In genomic region chr15:101025116-101025885, GRCh38 we compare ENCODE assay signal across 17 cellular contexts.
DNase-seq lines count a peak whose midpoint lies in the region; ATAC-seq and TF ChIP-seq lines count a peak whose summit lies in the region.
"Had no signal": no experiment of that assay in that cellular context is flagged by ENCODE, and none has a peak within 500 bp of the region (broad histone marks: within the 10 kb centered on the region; RNA-seq: fewer than 3 reads in every experiment).

No MANE protein-coding gene starts in this region.

- peak overlapping the region; percentile 55 for H3K27ac ChIP-seq in upper lobe of right lung
- H3K27ac ChIP-seq: suprapubic skin had no signal

- H3K4me1 Mint-ChIP-seq in activated CD4-positive, alpha-beta memory T cell treated with anti-CD3 and anti-CD28 coated beads, Interleukin-2, amount 10 ng/mL, durations not matched to agents 7 days and 5 days: no peaks in the 10 kb centered on the region
- H3K4me1 Mint-ChIP-seq in activated CD4-positive, alpha-beta memory T cell treated with anti-CD3 and anti-CD28 coated beads for 36 hours (ENCODE audit: low read depth): no peaks in the 10 kb centered on the region
- H3K4me1 Mint-ChIP-seq in activated T-helper 17 cell treated with anti-CD3 and anti-CD28 coated beads, Interleukin-2, amount 50 U/mL, for 72 hours: no peaks in the 10 kb centered on the region
- H3K4me1 Mint-ChIP-seq in nephron: peaks cover 17% of the 10 kb centered on the region
- peaks cover 3% of the 10 kb centered on the region for H3K4me1 Mint-ChIP-seq in glutamatergic neuron (ENCODE audit: low read depth, unreplicated experiment)
- H3K4me1 Mint-ChIP-seq: activated naive CD8-positive, alpha-beta T cell treated with anti-CD3 and anti-CD28 coated beads for 36 hours had no signal

- no peaks in the 10 kb centered on the region for H3K27me3 ChIP-seq in upper lobe of right lung
- H3K27me3 ChIP-seq: body of pancreas, suprapubic skin had no signal

- intact Hi-C loops in activated CD4-positive, alpha-beta memory T cell treated with anti-CD3 and anti-CD28 coated beads for 36 hours (cut with micrococcal nuclease): no loop called here
- intact Hi-C loops in upper lobe of right lung (cut with DNase I): no loop called here

- H3K4me3 ChIP-seq in upper lobe of right lung: no peak overlapping the region
- H3K4me3 ChIP-seq: body of pancreas, suprapubic skin had no signal

- peaks cover 35% of the 10 kb centered on the region for H3K4me1 ChIP-seq in upper lobe of right lung
- H3K4me1 ChIP-seq: body of pancreas had no signal

- DNase-seq in activated CD4-positive, alpha-beta memory T cell treated with anti-CD3 and anti-CD28 coated beads, Interleukin-2, amount 10 ng/mL, durations not matched to agents 7 days and 5 days: peak; percentile 4
- DNase-seq in activated CD4-positive, alpha-beta memory T cell treated with anti-CD3 and anti-CD28 coated beads for 36 hours: no peak
- DNase-seq in upper lobe of right lung (no peak), LoVo (ENCODE audit: low spot score) (no peak), glutamatergic neuron (no peak)
- no peak for DNase-seq in activated naive CD4-positive, alpha-beta T cell treated with Interleukin-2 at 50 U/mL for 16 hours
- DNase-seq: activated CD4-positive, alpha-beta T cell treated with anti-CD3 and anti-CD28 coated beads, Interleukin-2, amount 50 U/mL, for 4 hours; activated naive CD8-positive, alpha-beta T cell treated with anti-CD3 and anti-CD28 coated beads for 36 hours; activated T-cell treated with anti-CD3 and anti-CD28 coated beads, Interleukin-2, amount 50 U/mL, for 72 hours; body of pancreas; NCI-H526; nephron progenitor cell; SHP77 had no signal

- H3K36me3 ChIP-seq in upper lobe of right lung: peaks cover 19% of the 10 kb centered on the region

- H3K9me3 ChIP-seq in upper lobe of right lung: no peaks in the 10 kb centered on the region
- H3K9me3 ChIP-seq: body of pancreas, suprapubic skin had no signal

- no peaks in the 10 kb centered on the region for H3K36me3 Mint-ChIP-seq in activated CD4-positive, alpha-beta memory T cell treated with anti-CD3 and anti-CD28 coated beads, Interleukin-2, amount 10 ng/mL, durations not matched to agents 7 days and 5 days (ENCODE audit: low read depth)
- H3K36me3 Mint-ChIP-seq in activated CD4-positive, alpha-beta memory T cell treated with anti-CD3 and anti-CD28 coated beads for 36 hours: no peaks in the 10 kb centered on the region
- H3K36me3 Mint-ChIP-seq in activated T-helper 17 cell treated with anti-CD3 and anti-CD28 coated beads, Interleukin-2, amount 50 U/mL, for 72 hours (ENCODE audit: low read depth): no peaks in the 10 kb centered on the region
- H3K36me3 Mint-ChIP-seq in nephron (ENCODE audit: low read depth) (no peaks in the 10 kb centered on the region), glutamatergic neuron (ENCODE audit: unreplicated experiment) (no peaks in the 10 kb centered on the region)
- H3K36me3 Mint-ChIP-seq: activated naive CD8-positive, alpha-beta T cell treated with anti-CD3 and anti-CD28 coated beads for 36 hours had no signal

- CTCF ChIA-PET in activated CD4-positive, alpha-beta memory T cell treated with anti-CD3 and anti-CD28 coated beads, Interleukin-2, amount 10 ng/mL, durations not matched to agents 7 days and 5 days (lab: Charles Lee): no interaction called here
- CTCF ChIA-PET in activated CD4-positive, alpha-beta memory T cell treated with anti-CD3 and anti-CD28 coated beads for 36 hours (lab: Charles Lee): no interaction called here

- POLR2A ChIA-PET in activated CD4-positive, alpha-beta memory T cell treated with anti-CD3 and anti-CD28 coated beads, Interleukin-2, amount 10 ng/mL, durations not matched to agents 7 days and 5 days (lab: Charles Lee): no interaction called here
- POLR2A ChIA-PET in activated CD4-positive, alpha-beta memory T cell treated with anti-CD3 and anti-CD28 coated beads for 36 hours (lab: Charles Lee): no interaction called here

- no peak overlapping the region for H3K4me3 Mint-ChIP-seq in activated CD4-positive, alpha-beta memory T cell treated with anti-CD3 and anti-CD28 coated beads, Interleukin-2, amount 10 ng/mL, durations not matched to agents 7 days and 5 days
- H3K4me3 Mint-ChIP-seq in activated CD4-positive, alpha-beta memory T cell treated with anti-CD3 and anti-CD28 coated beads for 36 hours: no peak overlapping the region
- H3K4me3 Mint-ChIP-seq in activated T-helper 17 cell treated with anti-CD3 and anti-CD28 coated beads, Interleukin-2, amount 50 U/mL, for 72 hours: no peak overlapping the region
- H3K4me3 Mint-ChIP-seq in nephron: no peak overlapping the region
- H3K4me3 Mint-ChIP-seq in glutamatergic neuron (ENCODE audit: unreplicated experiment): no peak overlapping the region
- H3K4me3 Mint-ChIP-seq: activated naive CD8-positive, alpha-beta T cell treated with anti-CD3 and anti-CD28 coated beads for 36 hours; activated T-cell treated with anti-CD3 and anti-CD28 coated beads, Interleukin-2, amount 50 U/mL, for 72 hours; nephron progenitor cell had no signal

- ATAC-seq in activated T-helper 17 cell treated with anti-CD3 and anti-CD28 coated beads, Interleukin-2, amount 50 U/mL, for 72 hours (replicated peaks): no peak
- ATAC-seq in upper lobe of right lung: no peak
- ATAC-seq: activated T-cell treated with anti-CD3 and anti-CD28 coated beads, Interleukin-2, amount 50 U/mL, for 72 hours; body of pancreas; HCT116 had no signal

- no peaks in the 10 kb centered on the region for H3K9me3 Mint-ChIP-seq in activated CD4-positive, alpha-beta memory T cell treated with anti-CD3 and anti-CD28 coated beads, Interleukin-2, amount 10 ng/mL, durations not matched to agents 7 days and 5 days
- no peaks in the 10 kb centered on the region for H3K9me3 Mint-ChIP-seq in activated CD4-positive, alpha-beta memory T cell treated with anti-CD3 and anti-CD28 coated beads for 36 hours
- H3K9me3 Mint-ChIP-seq in activated T-helper 17 cell treated with anti-CD3 and anti-CD28 coated beads, Interleukin-2, amount 50 U/mL, for 72 hours: no peaks in the 10 kb centered on the region
- H3K9me3 Mint-ChIP-seq in nephron (no peaks in the 10 kb centered on the region), glutamatergic neuron (ENCODE audit: unreplicated experiment) (peaks cover 4% of the 10 kb centered on the region)
- H3K9me3 Mint-ChIP-seq: activated naive CD8-positive, alpha-beta T cell treated with anti-CD3 and anti-CD28 coated beads for 36 hours; activated T-cell treated with anti-CD3 and anti-CD28 coated beads, Interleukin-2, amount 50 U/mL, for 72 hours; nephron progenitor cell had no signal

- TF ChIP-seq CTCF in nephron (IDR thresholded peaks at IDR 0.05; ENCODE audit: unreplicated experiment in 3 of 3) (no peak), upper lobe of right lung (IDR thresholded peaks at IDR 0.05) (no peak), glutamatergic neuron (IDR thresholded peaks at IDR 0.05; ENCODE audit: partially characterized antibody, unreplicated experiment) (no peak)

- no peak overlapping the region for H3K27ac Mint-ChIP-seq in activated CD4-positive, alpha-beta memory T cell treated with anti-CD3 and anti-CD28 coated beads, Interleukin-2, amount 10 ng/mL, durations not matched to agents 7 days and 5 days
- no peak overlapping the region for H3K27ac Mint-ChIP-seq in activated CD4-positive, alpha-beta memory T cell treated with anti-CD3 and anti-CD28 coated beads for 36 hours
- H3K27ac Mint-ChIP-seq in activated T-helper 17 cell treated with anti-CD3 and anti-CD28 coated beads, Interleukin-2, amount 50 U/mL, for 72 hours: peak overlapping the region; percentile 6
- H3K27ac Mint-ChIP-seq in nephron (peak overlapping the region in 2 of 3 experiments; percentile 82 to 90), glutamatergic neuron (ENCODE audit: unreplicated experiment) (no peak overlapping the region)
- H3K27ac Mint-ChIP-seq: activated naive CD8-positive, alpha-beta T cell treated with anti-CD3 and anti-CD28 coated beads for 36 hours; activated T-cell treated with anti-CD3 and anti-CD28 coated beads, Interleukin-2, amount 50 U/mL, for 72 hours; nephron progenitor cell had no signal

- peaks cover 9% of the 10 kb centered on the region for H3K27me3 Mint-ChIP-seq in activated CD4-positive, alpha-beta memory T cell treated with anti-CD3 and anti-CD28 coated beads, Interleukin-2, amount 10 ng/mL, durations not matched to agents 7 days and 5 days
- H3K27me3 Mint-ChIP-seq in activated CD4-positive, alpha-beta memory T cell treated with anti-CD3 and anti-CD28 coated beads for 36 hours: peaks cover 4% of the 10 kb centered on the region
- H3K27me3 Mint-ChIP-seq in activated T-helper 17 cell treated with anti-CD3 and anti-CD28 coated beads, Interleukin-2, amount 50 U/mL, for 72 hours: no peaks in the 10 kb centered on the region
- H3K27me3 Mint-ChIP-seq in nephron (ENCODE audit: low read depth): peaks cover 3% of the 10 kb centered on the region
- H3K27me3 Mint-ChIP-seq in glutamatergic neuron (ENCODE audit: unreplicated experiment): peaks cover 12% of the 10 kb centered on the region
- H3K27me3 Mint-ChIP-seq: activated naive CD8-positive, alpha-beta T cell treated with anti-CD3 and anti-CD28 coated beads for 36 hours had no signal

Comparison
In these comparisons a context has a peak if more than half of its experiments do, and no peak if none do; other contexts are left out.
1. H3K27ac Mint-ChIP-seq: peak in activated T-helper 17 cell treated with anti-CD3 and anti-CD28 coated beads, Interleukin-2, amount 50 U/mL, for 72 hours (single experiment) and nephron (2 of 3); none in activated CD4-positive, alpha-beta memory T cell treated with anti-CD3 and anti-CD28 coated beads, Interleukin-2, amount 10 ng/mL, durations not matched to agents 7 days and 5 days (single experiment), activated CD4-positive, alpha-beta memory T cell treated with anti-CD3 and anti-CD28 coated beads for 36 hours (single experiment) and glutamatergic neuron (single experiment).